In the genomic region with DNA sequence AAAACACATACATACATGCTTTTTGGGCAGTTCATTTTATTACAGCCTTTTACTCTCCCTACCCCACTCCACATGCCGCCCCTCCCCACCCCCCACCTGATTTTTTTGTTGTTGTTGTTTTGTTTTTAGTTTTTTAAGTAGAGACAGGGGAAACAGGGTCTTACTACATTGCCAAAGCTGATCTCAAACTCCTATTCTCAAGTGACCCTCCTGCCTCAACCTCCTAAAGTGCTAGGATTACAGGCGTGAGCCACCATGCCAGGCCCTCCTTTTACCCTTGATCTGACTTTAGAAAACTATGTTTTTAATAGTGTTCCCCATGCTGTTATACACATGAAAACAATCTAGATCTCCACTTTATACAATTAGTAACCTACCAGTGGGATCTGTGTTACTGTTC, we compare ENCODE assay signal across 1 cellular context.
TF ChIP-seq lines count a peak whose summit lies in the region.

No MANE protein-coding gene starts in this region.

TF ChIP-seq in HepG2, 621 proteins besides CTCF, POLR2A, EP300 and RAD21:
- TF ChIP-seq ZNF615 (CRISPR knock-in tag; IDR thresholded peaks at IDR 0.05; ENCODE audit: borderline replicate concordance) (no peak), HNRNPK (IDR thresholded peaks at IDR 0.05; ENCODE audit: low read depth, low read length, poor library complexity, severe bottlenecking) (peak; percentile 62), RBM22 (optimal IDR thresholded peaks at IDR 0.05; ENCODE audit: low read length) (peak; percentile 51)
